In genomic region chr10:93462881-93463280, GRCh38 we compare ENCODE assay signal across 9 cellular contexts. TPM values are rescaled to one million over a fixed set of nuclear protein-coding genes. Genes with fewer than 3 reads are reported as not detected.
A peak's percentile ranks its signal among the peaks of the same experiment; 100 is the strongest.
DNase-seq lines count a peak whose midpoint lies in the region; ATAC-seq and TF ChIP-seq lines count a peak whose summit lies in the region.
"Had no signal": no experiment of that assay in that cellular context is flagged by ENCODE, and none has a peak within 500 bp of the region (broad histone marks: within the 10 kb centered on the region; RNA-seq: fewer than 3 reads in every experiment).

No MANE protein-coding gene starts in this region.

- peaks cover 51% of the 10 kb centered on the region for H3K79me1 ChIP-seq in trophoblast cell (ENCODE audit: low read length)

- H4K8ac ChIP-seq in trophoblast cell (ENCODE audit: low read depth, low read length): no peak overlapping the region

- H3K27me3 ChIP-seq in brain microvascular endothelial cell (replicated peaks): no peaks in the 10 kb centered on the region
- no peaks in the 10 kb centered on the region for H3K27me3 ChIP-seq in trophoblast cell (ENCODE audit: insufficient read depth, low read length)

- peaks cover 49 to 58% of the 10 kb centered on the region in 2 experiments for H3K4me1 ChIP-seq in trophoblast cell (ENCODE audit: control insufficient read depth in 1 of 2, insufficient read depth in 2 of 2, low read length in 2 of 2)

- CTCF ChIA-PET in Calu3 (lab: Charles Lee): interaction anchor here (0.6 to 2.3 kb wide), 2 partner anchors 8 to 11 kb away, joined by 4 to 6 read pairs; no protein-coding TSS in a partner anchor

- peak overlapping the region; percentile 3 for H3K4ac ChIP-seq in trophoblast cell (ENCODE audit: low read depth, low read length)

- ATAC-seq in GM18519 (IDR thresholded peaks at IDR 0.05; ENCODE audit: low FRiP score, unreplicated experiment): no peak
- ATAC-seq in GM19023 (IDR thresholded peaks at IDR 0.05; ENCODE audit: unreplicated experiment): no peak

- H3K4me1 Mint-ChIP-seq in Calu3 (ENCODE audit: low read depth, unreplicated experiment): peaks cover 54% of the 10 kb centered on the region

- H4K91ac ChIP-seq in trophoblast cell (ENCODE audit: low read depth, low read length): peak overlapping the region; percentile 20

- no peak overlapping the region for H2BK120ac ChIP-seq in trophoblast cell (ENCODE audit: insufficient read depth, low read length, poor library complexity)

- intact Hi-C loops in Calu3 (cut with micrococcal nuclease; ENCODE audit: unreplicated experiment): no loop called here

- WGBS in trophoblast cell (ENCODE audit: extremely low coverage, insufficient coverage, insufficient read length): no CpG with 5 or more reads among the region's 9 CpGs

- no peak overlapping the region for H3K9ac ChIP-seq in trophoblast cell (ENCODE audit: low read length)

- no peak overlapping the region for H3K4me2 ChIP-seq in trophoblast cell (ENCODE audit: low read length)

- H4K12ac ChIP-seq in trophoblast cell (ENCODE audit: low read depth, low read length): no peak overlapping the region

- H2BK12ac ChIP-seq in trophoblast cell (ENCODE audit: low read length): no peak overlapping the region

- no peaks in the 10 kb centered on the region for H3K27me3 Mint-ChIP-seq in Calu3 (ENCODE audit: unreplicated experiment)

- H3K27ac Mint-ChIP-seq in Calu3 (ENCODE audit: unreplicated experiment): peak overlapping the region; percentile 95

- peaks cover 88% of the 10 kb centered on the region for H3K36me3 Mint-ChIP-seq in Calu3 (ENCODE audit: insufficient read depth, unreplicated experiment)

- H2AK5ac ChIP-seq in trophoblast cell (ENCODE audit: low read length): no peak overlapping the region

- H2AFZ ChIP-seq in trophoblast cell (ENCODE audit: insufficient read depth, low read length, poor library complexity): no peak overlapping the region

- H3K4me3 ChIP-seq in brain microvascular endothelial cell (ENCODE audit: low read depth, low read length): no peak overlapping the region
- no peak overlapping the region for H3K4me3 ChIP-seq in trophoblast cell (ENCODE audit: low read depth, low read length)

- H2BK5ac ChIP-seq in trophoblast cell (ENCODE audit: low read depth, low read length, poor library complexity): no peak overlapping the region

- H3K14ac ChIP-seq in trophoblast cell (ENCODE audit: low read length): no peak overlapping the region

- H3K4me3 Mint-ChIP-seq in Calu3 (ENCODE audit: low read depth, unreplicated experiment): peak overlapping the region; percentile 65

- H3K36me3 ChIP-seq in brain microvascular endothelial cell (replicated peaks): peaks cover 22% of the 10 kb centered on the region
- peaks cover 0 to 5% of the 10 kb centered on the region in 2 experiments for H3K36me3 ChIP-seq in trophoblast cell (ENCODE audit: control insufficient read depth in 1 of 2, insufficient read depth in 2 of 2, low read length in 2 of 2)

- no TSS peak for BruUV-seq in Calu3 (replicated peaks; lab: Mats Ljungman, UMichigan)

- TF ChIP-seq CTCF in Calu3 (IDR thresholded peaks at IDR 0.05; ENCODE audit: unreplicated experiment) (no peak), brain microvascular endothelial cell (IDR thresholded peaks at IDR 0.05; ENCODE audit: low read depth, low read length, missing control alignments) (no peak)

- DNase-seq in Calu3: no peak
- DNase-seq in NCI-H510A (lab: John Stamatoyannopoulos, UW): peak; percentile 84
- peak; percentile 40 for DNase-seq in brain microvascular endothelial cell
- DNase-seq in trophoblast cell: peak in 1 of 2 donors; percentile 46
- DNase-seq in pons (ENCODE audit: low spot score): no peak
- no peak for DNase-seq in G401 (ENCODE audit: low spot score)
- DNase-seq: KG1 had no signal

- no peak overlapping the region for H3K18ac ChIP-seq in trophoblast cell (ENCODE audit: low read length)

- H3K9me3 ChIP-seq in trophoblast cell (ENCODE audit: insufficient read depth, low read depth, low read length): no peaks in the 10 kb centered on the region

- H3K27ac ChIP-seq in brain microvascular endothelial cell: peak overlapping the region; percentile 90
- peak overlapping the region; percentile 36 for H3K27ac ChIP-seq in trophoblast cell (ENCODE audit: low read depth, low read length)

- H3K79me2 ChIP-seq in trophoblast cell (ENCODE audit: control insufficient read depth, insufficient read depth, low read length, poor library complexity): peaks cover 5% of the 10 kb centered on the region

- no peaks in the 10 kb centered on the region for H3K9me3 Mint-ChIP-seq in Calu3 (ENCODE audit: low read depth, unreplicated experiment)

- in situ Hi-C loops in brain microvascular endothelial cell (cut with HindIII; ENCODE audit: low pct_ligation_motif_present, low sequenced_read_pairs) (no loop called here), G401 (cut with HindIII; ENCODE audit: low sequenced_read_pairs) (no loop called here)

- no peak overlapping the region for H3K23ac ChIP-seq in trophoblast cell (ENCODE audit: low read length)

RNA-seq across cellular contexts. Expression of gene MYOF, which starts 19.3 kb away (rescaled TPM):
- 468 and 474 TPM in 2 replicates for total RNA-seq in Calu3 (2022)
- polyA plus RNA-seq in trophoblast cell (2013): 105 and 106 TPM in 2 replicates
- 71.6 and 72.7 TPM in 2 replicates for total RNA-seq in G401 (2014; rRNA removed; shearing (Covaris generic))

RNA-seq across cellular contexts. Expression of gene CEP55, which starts 33.5 kb away (rescaled TPM):
- total RNA-seq in Calu3 (2022): 46.9 and 52.2 TPM in 2 replicates
- 26.3 and 28.5 TPM in 2 replicates for polyA plus RNA-seq in trophoblast cell (2013)
- total RNA-seq in G401 (2014; rRNA removed; shearing (Covaris generic)): 52.9 and 58.9 TPM in 2 replicates

Comparison
In these comparisons a context has a peak if more than half of its experiments do, and no peak if none do; other contexts are left out.
1. DNase-seq: peak in NCI-H510A (single experiment) and brain microvascular endothelial cell (single experiment); none in Calu3 (single experiment), pons (single experiment) and G401 (single experiment).